In the genomic region with DNA sequence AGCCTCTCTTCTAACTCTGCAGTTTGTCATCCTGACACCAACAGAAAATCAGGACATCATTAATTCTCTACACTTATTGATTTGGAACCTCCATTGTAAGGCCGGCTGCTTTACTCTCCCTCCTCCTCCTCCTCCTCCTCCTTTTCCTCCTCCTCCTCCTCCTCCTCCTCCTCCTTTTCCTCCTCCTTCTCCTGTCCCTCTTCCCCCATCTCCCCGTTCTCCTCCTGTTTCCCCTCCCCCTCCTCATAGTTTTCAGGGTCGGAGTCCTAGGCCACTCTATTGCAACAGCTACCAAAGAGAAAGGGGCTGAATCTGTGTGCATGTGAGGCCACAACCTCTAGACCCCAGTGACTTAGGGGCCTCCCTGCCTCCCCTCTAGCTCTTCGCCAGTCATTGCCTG, we compare ENCODE assay signal across 18 cellular contexts.
DNase-seq lines count a peak whose midpoint lies in the region; ATAC-seq and TF ChIP-seq lines count a peak whose summit lies in the region.
"Had no signal": no experiment of that assay in that cellular context is flagged by ENCODE, and none has a peak within 500 bp of the region (broad histone marks: within the 10 kb centered on the region; RNA-seq: fewer than 3 reads in every experiment).

No MANE protein-coding gene starts in this region.

- TSS peak; percentile 64 for BruUV-seq in HCT116 (replicated peaks; lab: Mats Ljungman, UMichigan)

- no peaks in the 10 kb centered on the region for H3K9me2 ChIP-seq in HCT116 (ENCODE audit: insufficient read depth)

- POLR2A ChIA-PET in HCT116 (lab: Charles Lee): interaction anchor here (0.6 to 1.1 kb wide), 2 partner anchors 248 to 317 kb away, joined by 3 read pairs; a partner anchor contains a TSS

- intact Hi-C loops in HCT116 (cut with micrococcal nuclease): no loop called here
- intact Hi-C loops in lower lobe of right lung (cut with DNase I): no loop called here
- intact Hi-C loops in transverse colon (cut with DNase I; ENCODE audit: low total_unique reads): no loop called here
- intact Hi-C loops in left ventricle myocardium inferior (cut with micrococcal nuclease): no loop called here

- TF ChIP-seq RAD21 in HCT116 (IDR thresholded peaks at IDR 0.05; ENCODE audit: low read depth): no peak

- CTCF ChIA-PET in HCT116 (lab: Charles Lee): interaction anchor here (1.2 to 3.7 kb wide), 2 partner anchors 13 to 307 kb away, joined by 3 to 18 read pairs; no protein-coding TSS in a partner anchor

- 74 to 80% methylated on average over 1 to 4 of the region's 4 CpGs for WGBS in transverse colon (ENCODE audit: low coverage in 1 of 2), 2 donors

- H3K4me3 ChIP-seq in HCT116 (replicated peaks in 1 of 2; ENCODE audit: low read depth in 1 of 2, low read length in 2 of 2) (peak overlapping the region; percentile 56 to 68), astrocyte of the spinal cord (ENCODE audit: low read depth, low read length) (peak overlapping the region; percentile 28), lower lobe of right lung (peak overlapping the region; percentile 32), transverse colon (peak overlapping the region in 1 of 4 donors; percentile 8), left ventricle myocardium inferior (no peak overlapping the region)
- H3K4me3 ChIP-seq: coronary artery, HAP-1 had no signal

- no peaks in the 10 kb centered on the region for H3K36me3 ChIP-seq in HCT116 (ENCODE audit: control insufficient read depth in 1 of 2, insufficient read depth in 2 of 2, low read length in 2 of 2)
- no peaks in the 10 kb centered on the region for H3K36me3 ChIP-seq in lower lobe of right lung
- no peaks in the 10 kb centered on the region for H3K36me3 ChIP-seq in transverse colon
- H3K36me3 ChIP-seq in left ventricle myocardium inferior: no peaks in the 10 kb centered on the region
- H3K36me3 ChIP-seq: HAP-1 had no signal

- H3K4me2 ChIP-seq in HCT116 (ENCODE audit: low read length): peak overlapping the region; percentile 95

- ATAC-seq in HCT116: no peak
- ATAC-seq in lower lobe of right lung: no peak
- no peak for ATAC-seq in HG02973 (IDR thresholded peaks at IDR 0.05; ENCODE audit: unreplicated experiment)
- ATAC-seq: stimulated activated naive CD8-positive, alpha-beta T cell treated with anti-CD3 and anti-CD28 coated beads, Interleukin-15, amount 100 ng/mL, for 72 hours had no signal

- no peak for TF ChIP-seq POLR2A in HCT116 (IDR thresholded peaks at IDR 0.05; ENCODE audit: borderline replicate concordance, extremely low read depth, insufficient read depth, insufficient read length)
- TF ChIP-seq POLR2A in transverse colon (IDR thresholded peaks at IDR 0.05): no peak

- H2AFZ ChIP-seq in HCT116 (ENCODE audit: low read depth, low read length, poor library complexity, severe bottlenecking): peak overlapping the region; percentile 94

- TF ChIP-seq CTCF in HCT116 (IDR thresholded peaks at IDR 0.05 in 2 of 3, conservative IDR thresholded peaks at IDR 0.05 in 1 of 3; ENCODE audit: borderline replicate concordance in 1 of 3, insufficient read depth in 1 of 3, low read depth in 2 of 3, low read length in 2 of 3) (no peak), astrocyte of the spinal cord (IDR thresholded peaks at IDR 0.05; ENCODE audit: low read depth, low read length) (no peak), lower lobe of right lung (IDR thresholded peaks at IDR 0.05) (no peak), transverse colon (IDR thresholded peaks at IDR 0.05) (no peak), left ventricle myocardium inferior (IDR thresholded peaks at IDR 0.05; ENCODE audit: borderline replicate concordance) (no peak)

- DNase-seq in HCT116 (ENCODE audit: low read depth, low spot score) (no peak), astrocyte of the spinal cord (ENCODE audit: low read depth, low spot score) (no peak), lower lobe of right lung (no peak), transverse colon (no peak), left ventricle myocardium inferior (no peak), EL (no peak)
- DNase-seq: activated CD4-positive, CD25-positive, alpha-beta regulatory T cell treated with anti-CD3 and anti-CD28 coated beads, Interleukin-2, amount 50 U/mL, for 72 hours; activated naive CD4-positive, alpha-beta T cell treated with anti-CD3 and anti-CD28 coated beads, Interleukin-2, amount 50 U/mL, for 16 hours; activated T-cell treated with anti-CD3 and anti-CD28 coated beads, Interleukin-2, amount 50 U/mL, for 48 hours; KBM-7; natural killer cell; NCI-H1930; NCI-H446 treated with DMSO at 0.1 percent for 48 hours; NK-92 treated with Interleukin-12 subunit alpha and Interleukin-12 subunit beta, amount 100 ng/mL, for 24 hours; stimulated activated naive CD8-positive, alpha-beta T cell treated with anti-CD3 and anti-CD28 coated beads, Interleukin-15, amount 100 ng/mL, for 72 hours had no signal

- no peaks in the 10 kb centered on the region for H3K79me2 ChIP-seq in HCT116 (ENCODE audit: insufficient read depth, low read length)

- TF ChIP-seq EP300 in transverse colon (IDR thresholded peaks at IDR 0.05; ENCODE audit: low read depth): no peak

- in situ Hi-C loops in astrocyte of the spinal cord (cut with HindIII; ENCODE audit: low sequenced_read_pairs) (no loop called here), transverse colon (cut with MboI; ENCODE audit: low pct_ligation_motif_present in 1 of 4, low pct_unique_long_range_greater_than_20kb in 1 of 4, low sequenced_read_pairs in 3 of 4) (no loop called here)

- no peaks in the 10 kb centered on the region for H3K9me3 ChIP-seq in HCT116 (ENCODE audit: control insufficient read depth in 1 of 2, insufficient read depth in 1 of 2, low read depth in 1 of 2, low read length in 2 of 2)
- no peaks in the 10 kb centered on the region for H3K9me3 ChIP-seq in lower lobe of right lung
- no peaks in the 10 kb centered on the region for H3K9me3 ChIP-seq in transverse colon
- H3K9me3 ChIP-seq in left ventricle myocardium inferior (replicated peaks): no peaks in the 10 kb centered on the region
- H3K9me3 ChIP-seq: HAP-1 had no signal

- no peaks in the 10 kb centered on the region for H4K20me1 ChIP-seq in HCT116 (ENCODE audit: insufficient read depth)

- RAD21 ChIA-PET in HCT116 (lab: Charles Lee; ENCODE audit: low non-redundant PET in 1 of 2, low total read pairs in 2 of 2, uncharacterized antibody in 2 of 2, unreplicated experiment in 2 of 2): interaction anchor here in 1 of 2 experiments (0.6 kb wide), 1 partner anchor 206 kb away, joined by 3 read pairs; no protein-coding TSS in a partner anchor

- H3K4me1 ChIP-seq in HCT116 (ENCODE audit: control insufficient read depth in 1 of 2, insufficient read depth in 2 of 2, low read length in 2 of 2) (peaks cover 11 to 21% of the 10 kb centered on the region in 2 experiments; a peak in 3 of 4 replicates), lower lobe of right lung (no peaks in the 10 kb centered on the region), transverse colon (peaks cover 0 to 16% (median 4%) of the 10 kb centered on the region in 4 donors), left ventricle myocardium inferior (no peaks in the 10 kb centered on the region)
- H3K4me1 ChIP-seq: HAP-1 had no signal

- H3K27ac ChIP-seq in HCT116 (ENCODE audit: low read depth, low read length) (peak overlapping the region; percentile 48), lower lobe of right lung (no peak overlapping the region), transverse colon (peak overlapping the region; percentile 25 to 56 (median 40)), left ventricle myocardium inferior (replicated peaks) (no peak overlapping the region)
- H3K27ac ChIP-seq: coronary artery had no signal

- H3K27me3 ChIP-seq in HCT116 (ENCODE audit: insufficient read depth, low read length) (no peaks in the 10 kb centered on the region), lower lobe of right lung (ENCODE audit: low read depth) (no peaks in the 10 kb centered on the region), transverse colon (no peaks in the 10 kb centered on the region), left ventricle myocardium inferior (ENCODE audit: low read depth) (peaks cover 67% of the 10 kb centered on the region)

- H3K9ac ChIP-seq in HCT116 (ENCODE audit: low read length): peak overlapping the region; percentile 62

TF ChIP-seq in HCT116, 20 proteins besides CTCF, POLR2A, EP300 and RAD21 (continues in another document):
- TF ChIP-seq, protein P1, sequence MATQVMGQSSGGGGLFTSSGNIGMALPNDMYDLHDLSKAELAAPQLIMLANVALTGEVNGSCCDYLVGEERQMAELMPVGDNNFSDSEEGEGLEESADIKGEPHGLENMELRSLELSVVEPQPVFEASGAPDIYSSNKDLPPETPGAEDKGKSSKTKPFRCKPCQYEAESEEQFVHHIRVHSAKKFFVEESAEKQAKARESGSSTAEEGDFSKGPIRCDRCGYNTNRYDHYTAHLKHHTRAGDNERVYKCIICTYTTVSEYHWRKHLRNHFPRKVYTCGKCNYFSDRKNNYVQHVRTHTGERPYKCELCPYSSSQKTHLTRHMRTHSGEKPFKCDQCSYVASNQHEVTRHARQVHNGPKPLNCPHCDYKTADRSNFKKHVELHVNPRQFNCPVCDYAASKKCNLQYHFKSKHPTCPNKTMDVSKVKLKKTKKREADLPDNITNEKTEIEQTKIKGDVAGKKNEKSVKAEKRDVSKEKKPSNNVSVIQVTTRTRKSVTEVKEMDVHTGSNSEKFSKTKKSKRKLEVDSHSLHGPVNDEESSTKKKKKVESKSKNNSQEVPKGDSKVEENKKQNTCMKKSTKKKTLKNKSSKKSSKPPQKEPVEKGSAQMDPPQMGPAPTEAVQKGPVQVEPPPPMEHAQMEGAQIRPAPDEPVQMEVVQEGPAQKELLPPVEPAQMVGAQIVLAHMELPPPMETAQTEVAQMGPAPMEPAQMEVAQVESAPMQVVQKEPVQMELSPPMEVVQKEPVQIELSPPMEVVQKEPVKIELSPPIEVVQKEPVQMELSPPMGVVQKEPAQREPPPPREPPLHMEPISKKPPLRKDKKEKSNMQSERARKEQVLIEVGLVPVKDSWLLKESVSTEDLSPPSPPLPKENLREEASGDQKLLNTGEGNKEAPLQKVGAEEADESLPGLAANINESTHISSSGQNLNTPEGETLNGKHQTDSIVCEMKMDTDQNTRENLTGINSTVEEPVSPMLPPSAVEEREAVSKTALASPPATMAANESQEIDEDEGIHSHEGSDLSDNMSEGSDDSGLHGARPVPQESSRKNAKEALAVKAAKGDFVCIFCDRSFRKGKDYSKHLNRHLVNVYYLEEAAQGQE (IDR thresholded peaks at IDR 0.05; ENCODE audit: low read depth): no peak
- TF ChIP-seq ELF1 (IDR thresholded peaks at IDR 0.05; ENCODE audit: borderline replicate concordance, low read depth): no peak
- no peak for TF ChIP-seq SIN3A (IDR thresholded peaks at IDR 0.05; ENCODE audit: low read depth)
- no peak for TF ChIP-seq CBX3 (IDR thresholded peaks at IDR 0.05; ENCODE audit: low read depth)
- TF ChIP-seq ZFX (IDR thresholded peaks at IDR 0.05): no peak
- TF ChIP-seq EGR1 (IDR thresholded peaks at IDR 0.05; ENCODE audit: low read depth): no peak
- TF ChIP-seq, protein P2, sequence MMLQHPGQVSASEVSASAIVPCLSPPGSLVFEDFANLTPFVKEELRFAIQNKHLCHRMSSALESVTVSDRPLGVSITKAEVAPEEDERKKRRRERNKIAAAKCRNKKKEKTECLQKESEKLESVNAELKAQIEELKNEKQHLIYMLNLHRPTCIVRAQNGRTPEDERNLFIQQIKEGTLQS (IDR thresholded peaks at IDR 0.05): no peak
- no peak for TF ChIP-seq JUND (IDR thresholded peaks at IDR 0.05)
- no peak for TF ChIP-seq EZH2 (IDR thresholded peaks at IDR 0.05)

Comparison
In these comparisons a context has a peak if more than half of its experiments do, and no peak if none do; other contexts are left out.
1. H3K27ac ChIP-seq: peak in HCT116 (single experiment) and transverse colon (4 of 4); none in lower lobe of right lung (single experiment) and left ventricle myocardium inferior (single experiment).